In the genomic region with DNA sequence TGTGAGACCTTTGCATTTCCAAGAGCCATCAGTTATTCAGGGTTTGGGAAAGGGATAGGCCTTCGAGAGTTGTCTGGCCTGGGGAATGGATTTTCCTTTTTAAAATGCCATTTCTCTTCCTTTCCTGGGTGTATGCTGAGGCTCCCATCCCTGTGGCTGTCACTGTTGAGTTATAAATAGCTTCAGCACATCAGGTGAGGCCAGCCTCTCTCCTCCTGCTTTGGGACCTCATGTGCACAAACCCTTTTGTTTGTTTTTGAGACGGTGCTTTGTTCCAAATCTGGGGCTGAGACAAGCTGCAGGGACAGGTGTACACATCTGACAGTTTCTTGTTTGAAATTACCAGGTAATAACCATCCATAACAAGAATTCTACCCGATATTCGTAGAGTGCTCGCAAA, we compare ENCODE assay signal across 10 cellular contexts. TPM values are rescaled to one million over a fixed set of nuclear protein-coding genes. Genes with fewer than 3 reads are reported as not detected.
A peak's percentile ranks its signal among the peaks of the same experiment; 100 is the strongest.
DNase-seq lines count a peak whose midpoint lies in the region; ATAC-seq and TF ChIP-seq lines count a peak whose summit lies in the region.
"Had no signal": no experiment of that assay in that cellular context is flagged by ENCODE, and none has a peak within 500 bp of the region (broad histone marks: within the 10 kb centered on the region; RNA-seq: fewer than 3 reads in every experiment).

No MANE protein-coding gene starts in this region.

- no peak overlapping the region for H3K27ac ChIP-seq in ACC112 (ENCODE audit: low read depth, low read length)
- no peak overlapping the region; the same call in 1 of the 2 replicates for H3K27ac ChIP-seq in HCT116 (ENCODE audit: low read depth, low read length)
- H3K27ac ChIP-seq: brain microvascular endothelial cell had no signal

- DNase-seq in HCT116 (ENCODE audit: low read depth, low spot score) (no peak), naive B cell (no peak), HK-2 (ENCODE audit: unreplicated experiment) (no peak), GOT3 (lab: John Stamatoyannopoulos, UW) (no peak)
- DNase-seq in central memory CD8-positive, alpha-beta T cell (ENCODE audit: low spot score in 2 of 2): no peak
- DNase-seq in stimulated activated CD4-positive, alpha-beta T cell treated with anti-CD3 and anti-CD28 coated beads, Interleukin-2, amount 100 ng/mL, for 24 hours: no peak
- DNase-seq: brain microvascular endothelial cell; stimulated activated CD4-positive, alpha-beta T cell treated with anti-CD3 and anti-CD28 coated beads, Interleukin-15, amount 100 ng/mL, for 24 hours had no signal

- TF ChIP-seq POLR2A in HCT116 (IDR thresholded peaks at IDR 0.05; ENCODE audit: borderline replicate concordance, extremely low read depth, insufficient read depth, insufficient read length): no peak

- TF ChIP-seq CTCF in HCT116 (IDR thresholded peaks at IDR 0.05 in 2 of 3, conservative IDR thresholded peaks at IDR 0.05 in 1 of 3; ENCODE audit: borderline replicate concordance in 1 of 3, insufficient read depth in 1 of 3, low read depth in 2 of 3, low read length in 2 of 3): no peak

- H3K4me1 ChIP-seq in ACC112 (ENCODE audit: control insufficient read depth, insufficient read depth, low read length, unreplicated experiment) (peaks cover 7% of the 10 kb centered on the region), HCT116 (ENCODE audit: control insufficient read depth in 1 of 2, insufficient read depth in 2 of 2, low read length in 2 of 2) (peaks cover 14 to 38% of the 10 kb centered on the region in 2 experiments)

- H3K4me2 ChIP-seq in HCT116 (ENCODE audit: low read length): peak overlapping the region; percentile 86

- H2AFZ ChIP-seq in ACC112 (ENCODE audit: low read length, unreplicated experiment): no peak overlapping the region
- H2AFZ ChIP-seq in HCT116 (ENCODE audit: low read depth, low read length, poor library complexity, severe bottlenecking): no peak overlapping the region

- H3K79me2 ChIP-seq in ACC112 (ENCODE audit: control insufficient read depth, insufficient read depth, low read length, unreplicated experiment) (no peaks in the 10 kb centered on the region), HCT116 (ENCODE audit: insufficient read depth, low read length) (no peaks in the 10 kb centered on the region)

- peak overlapping the region; percentile 85 for H3K4me3 Mint-ChIP-seq in central memory CD8-positive, alpha-beta T cell
- peak overlapping the region; percentile 26 to 98 (median 89) for H3K4me3 Mint-ChIP-seq in naive B cell

- H3K36me3 ChIP-seq in ACC112 (ENCODE audit: insufficient read depth, low read length): no peaks in the 10 kb centered on the region
- peaks cover 0 to 4% of the 10 kb centered on the region in 2 experiments; a peak in 2 of 4 replicates for H3K36me3 ChIP-seq in HCT116 (ENCODE audit: control insufficient read depth in 1 of 2, insufficient read depth in 2 of 2, low read length in 2 of 2)
- H3K36me3 ChIP-seq: brain microvascular endothelial cell had no signal

- no peak for TF ChIP-seq RAD21 in HCT116 (IDR thresholded peaks at IDR 0.05; ENCODE audit: low read depth)

- intact Hi-C loops in HCT116 (cut with micrococcal nuclease): no loop called here

- BruUV-seq in HCT116 (replicated peaks; lab: Mats Ljungman, UMichigan): no TSS peak

- H3K9me2 ChIP-seq in HCT116 (ENCODE audit: insufficient read depth): no peaks in the 10 kb centered on the region

- POLR2A ChIA-PET in HCT116 (lab: Charles Lee): no interaction called here

- H3K27ac Mint-ChIP-seq in central memory CD8-positive, alpha-beta T cell (ENCODE audit: low read depth): no peak overlapping the region
- no peak overlapping the region for H3K27ac Mint-ChIP-seq in naive B cell

- no peaks in the 10 kb centered on the region for H4K20me1 ChIP-seq in HCT116 (ENCODE audit: insufficient read depth)

- H3K4me1 Mint-ChIP-seq in central memory CD8-positive, alpha-beta T cell: peaks cover 11% of the 10 kb centered on the region
- H3K4me1 Mint-ChIP-seq in naive B cell: peaks cover 15 to 24% (median 16%) of the 10 kb centered on the region in 3 donors

- no peaks in the 10 kb centered on the region for H3K9me3 Mint-ChIP-seq in central memory CD8-positive, alpha-beta T cell
- H3K9me3 Mint-ChIP-seq in naive B cell: no peaks in the 10 kb centered on the region

- RAD21 ChIA-PET in HCT116 (lab: Charles Lee; ENCODE audit: low non-redundant PET in 1 of 2, low total read pairs in 2 of 2, uncharacterized antibody in 2 of 2, unreplicated experiment in 2 of 2): no interaction called here

- peak overlapping the region; percentile 88; the same call in 1 of the 2 replicates for H3K9ac ChIP-seq in HCT116 (ENCODE audit: low read length)

- no peaks in the 10 kb centered on the region for H3K9me3 ChIP-seq in HCT116 (ENCODE audit: control insufficient read depth in 1 of 2, insufficient read depth in 1 of 2, low read depth in 1 of 2, low read length in 2 of 2)

- ATAC-seq in HCT116: no peak
- no peak for ATAC-seq in central memory CD8-positive, alpha-beta T cell (replicated peaks; ENCODE audit: extremely low read depth, poor library complexity, severe bottlenecking)
- no peak for ATAC-seq in naive B cell (ENCODE audit: low read depth in 2 of 2)
- no peak for ATAC-seq in GM21619 (IDR thresholded peaks at IDR 0.05; ENCODE audit: unreplicated experiment)

- H3K27me3 ChIP-seq in ACC112 (ENCODE audit: insufficient read depth, low read length): no peaks in the 10 kb centered on the region
- H3K27me3 ChIP-seq in HCT116 (ENCODE audit: insufficient read depth, low read length): no peaks in the 10 kb centered on the region
- H3K27me3 ChIP-seq: brain microvascular endothelial cell had no signal

- CTCF ChIA-PET in HCT116 (lab: Charles Lee): no interaction called here

- H3K27me3 Mint-ChIP-seq in central memory CD8-positive, alpha-beta T cell: no peaks in the 10 kb centered on the region
- H3K27me3 Mint-ChIP-seq in naive B cell: no peaks in the 10 kb centered on the region

- peak overlapping the region; percentile 89; the same call in 1 of the 2 replicates for H3K4me3 ChIP-seq in ACC112 (ENCODE audit: low read depth, low read length)
- H3K4me3 ChIP-seq in HCT116 (replicated peaks in 1 of 2; ENCODE audit: low read depth in 1 of 2, low read length in 2 of 2): peak overlapping the region; percentile 52 to 65; a peak in 2 of 4 replicates

- H3K36me3 Mint-ChIP-seq in central memory CD8-positive, alpha-beta T cell (ENCODE audit: insufficient read depth): peaks cover 12% of the 10 kb centered on the region
- no peaks in the 10 kb centered on the region for H3K36me3 Mint-ChIP-seq in naive B cell

TF ChIP-seq in HCT116, 20 proteins besides CTCF, POLR2A, EP300 and RAD21:
- no peak for TF ChIP-seq SP1 (IDR thresholded peaks at IDR 0.05; ENCODE audit: low read depth)
- no peak for TF ChIP-seq ELF1 (IDR thresholded peaks at IDR 0.05; ENCODE audit: borderline replicate concordance, low read depth)
- TF ChIP-seq TCF7L2 (IDR thresholded peaks at IDR 0.05; ENCODE audit: borderline replicate concordance, extremely low read depth, insufficient read depth, insufficient read length): no peak
- no peak for TF ChIP-seq SIN3A (IDR thresholded peaks at IDR 0.05; ENCODE audit: low read depth)
- no peak for TF ChIP-seq CEBPB (IDR thresholded peaks at IDR 0.05; ENCODE audit: low read depth)
- no peak for TF ChIP-seq JUND (IDR thresholded peaks at IDR 0.05)
- no peak for TF ChIP-seq EGR1 (IDR thresholded peaks at IDR 0.05; ENCODE audit: low read depth)
- no peak for TF ChIP-seq ZNF274 (IDR thresholded peaks at IDR 0.05; ENCODE audit: low read depth, low read length)
- TF ChIP-seq MAX (IDR thresholded peaks at IDR 0.05): no peak

RNA-seq across cellular contexts. Expression of gene TEF, which starts 1.3 kb away (rescaled TPM):
- total RNA-seq in HCT116 (2021; ENCODE audit: unreplicated experiment): 16.5 TPM
- 15.9 and 17.5 TPM in 2 replicates for polyA plus RNA-seq in HCT116 (2012)
- polyA plus RNA-seq in naive B cell (ENCODE audit: low read depth in 6 of 6): 1 to 10 TPM in 5 of 6 donors, under 1 TPM in 1; 0.97 to 2.9 (median 2.6) TPM
